In genomic region chr10:77925410-77925794, GRCh38 we compare ENCODE assay signal across 8 cellular contexts.
A peak's percentile ranks its signal among the peaks of the same experiment; 100 is the strongest.
DNase-seq lines count a peak whose midpoint lies in the region; ATAC-seq and TF ChIP-seq lines count a peak whose summit lies in the region.

No MANE protein-coding gene starts in this region.

- in situ Hi-C loops in KBM-7 (cut with MboI; ENCODE audit: low pct_unique_long_range_greater_than_20kb, low sequenced_read_pairs), result no loop called here

- peak overlapping the region; percentile 71 to 90 for H3K4me3 ChIP-seq in cardiac fibroblast (replicated peaks in 1 of 2; ENCODE audit: low read depth in 2 of 2, low read length in 2 of 2)
- H3K4me3 ChIP-seq in stomach smooth muscle (ENCODE audit: low read length in 2 of 2), result peak overlapping the region; percentile 79 to 88

- peak; percentile 46 for DNase-seq in KBM-7
- peak; percentile 48 for DNase-seq in cardiac fibroblast (ENCODE audit: low read depth in 2 of 2)
- peak; percentile 57 for DNase-seq in kidney tubule cell (ENCODE audit: low spot score)
- no peak for DNase-seq in SKM-1 (lab: John Stamatoyannopoulos, UW; ENCODE audit: unreplicated experiment)

- peak overlapping the region; percentile 83 to 89 for H3K9ac ChIP-seq in stomach smooth muscle (ENCODE audit: low read length in 2 of 2)

- H3K27ac ChIP-seq in C4-2B (peak overlapping the region; percentile 83), stomach smooth muscle (ENCODE audit: low read length) (peak overlapping the region; percentile 70)

- H3K36me3 ChIP-seq in stomach smooth muscle (ENCODE audit: control insufficient read depth in 2 of 2, insufficient read depth in 2 of 2, low read length in 2 of 2), result no peaks in the 10 kb centered on the region

- TF ChIP-seq CTCF in C4-2B (conservative IDR thresholded peaks at IDR 0.05), result no peak
- no peak for TF ChIP-seq CTCF in cardiac fibroblast (IDR thresholded peaks at IDR 0.05; ENCODE audit: low read depth, low read length)

- ATAC-seq in HG03457 (IDR thresholded peaks at IDR 0.05; ENCODE audit: unreplicated experiment) (no peak), HG03442 (IDR thresholded peaks at IDR 0.05; ENCODE audit: unreplicated experiment) (no peak)

- peaks cover 50% of the 10 kb centered on the region for H3K4me1 ChIP-seq in stomach smooth muscle (ENCODE audit: control insufficient read depth, insufficient read depth, low read length)

- no peaks in the 10 kb centered on the region for H3K27me3 ChIP-seq in stomach smooth muscle (ENCODE audit: control insufficient read depth in 1 of 2, insufficient read depth in 2 of 2, low read length in 2 of 2)

- no peaks in the 10 kb centered on the region for H3K9me3 ChIP-seq in stomach smooth muscle (ENCODE audit: control insufficient read depth in 2 of 2, low read length in 2 of 2)
